In genomic region chr20:2533118-2533517, GRCh38 we compare ENCODE assay signal across 9 cellular contexts. TPM values are rescaled to one million over a fixed set of nuclear protein-coding genes. Genes with fewer than 3 reads are reported as not detected.
"Had no signal": no experiment of that assay in that cellular context is flagged by ENCODE, and none has a peak within 500 bp of the region (broad histone marks: within the 10 kb centered on the region; RNA-seq: fewer than 3 reads in every experiment).

No MANE protein-coding gene starts in this region.

- ATAC-seq: HCT116 had no signal

- H3K9me3 Mint-ChIP-seq: HFFc6 had no signal

- H3K36me3 ChIP-seq: HAP-1 had no signal

- H3K9ac ChIP-seq: GM23248 had no signal

- H3K4me3 ChIP-seq: GM23248, HAP-1 had no signal

- H3K4me3 Mint-ChIP-seq: HFFc6 had no signal

- DNase-seq: GM23248, GOT3, H7, HFFc6, IMR-90 had no signal

- H3K27ac Mint-ChIP-seq: HFFc6 had no signal

- H3K4me1 ChIP-seq: HAP-1 had no signal

- H3K9me3 ChIP-seq: HAP-1 had no signal

- H2AFZ ChIP-seq: GM23248 had no signal

- H3K27ac ChIP-seq: GM23248 had no signal

RNA-seq across cellular contexts. Expression of gene TMC2, which starts 3.3 kb away (rescaled TPM):
- total RNA-seq: GM23248, H4, H7, HFFc6, HT-29, IMR-90 had no signal
- polyA plus RNA-seq: GM23248, IMR-90 had no signal
